In genomic region chr2:97663962-97664635, GRCh38 we compare ENCODE assay signal across 8 cellular contexts. TPM values are rescaled to one million over a fixed set of nuclear protein-coding genes. Genes with fewer than 3 reads are reported as not detected.
DNase-seq lines count a peak whose midpoint lies in the region; ATAC-seq and TF ChIP-seq lines count a peak whose summit lies in the region.

Gene ACTR1B (minus strand): TSS chr2:97664044. CDS start chr2:97663890, 154 bp downstream.

- H3K27ac ChIP-seq in lower lobe of right lung, result peak within 1 kb of the TSS; percentile 93

- DNase-seq in COLO668 (lab: John Stamatoyannopoulos, UW; ENCODE audit: unreplicated experiment) (peak; percentile 99), HS-5 (ENCODE audit: low read depth) (peak; percentile 100), NK-92 (lab: John Stamatoyannopoulos, UW; ENCODE audit: unreplicated experiment) (peak; percentile 81), lower lobe of right lung (peak; percentile 98)
- peak; percentile 94 to 95 for DNase-seq in activated CD8-positive, alpha-beta memory T cell treated with anti-CD3 and anti-CD28 coated beads for 1 hour (ENCODE audit: extremely low read depth in 1 of 2, low read depth in 1 of 2)
- peak; percentile 96 for DNase-seq in effector CD4-positive, alpha-beta T cell
- DNase-seq in stimulated activated CD4-positive, alpha-beta T cell treated with anti-CD3 and anti-CD28 coated beads, TNF-alpha, amount 100 ng/mL, for 24 hours (ENCODE audit: low read depth in 3 of 3), result peak; percentile 93 to 98 (median 94)

- H3K9me3 ChIP-seq in lower lobe of right lung, result no peaks in the 10 kb centered on the region

- H3K36me3 ChIP-seq in lower lobe of right lung, result peaks cover 13% of the 10 kb centered on the region

- H3K4me1 ChIP-seq in lower lobe of right lung, result peaks cover 33% of the 10 kb centered on the region

- no peaks in the 10 kb centered on the region for H3K27me3 ChIP-seq in lower lobe of right lung (ENCODE audit: low read depth)

- intact Hi-C loops in lower lobe of right lung (cut with DNase I), result no loop called here

- ATAC-seq in GM19468 (IDR thresholded peaks at IDR 0.05; ENCODE audit: extremely low read depth, unreplicated experiment) (peak; percentile 85), lower lobe of right lung (peak; percentile 96 to 98)

- peak; percentile 57 for TF ChIP-seq CTCF in lower lobe of right lung (IDR thresholded peaks at IDR 0.05)

- peak within 1 kb of the TSS; percentile 79 for H3K4me3 ChIP-seq in lower lobe of right lung

RNA-seq across cellular contexts. Expression of gene ACTR1B, which starts in this region (rescaled TPM):
- total RNA-seq in lower lobe of right lung, result 56.0 TPM

Comparison
In these comparisons a context has a peak if more than half of its experiments do, and no peak if none do; other contexts are left out.
1. Peak in every context shown above with its lines: DNase-seq, ATAC-seq, H3K4me3 ChIP-seq and H3K27ac ChIP-seq.